9 cellular contexts compared by ENCODE assay signal in the genomic region with DNA sequence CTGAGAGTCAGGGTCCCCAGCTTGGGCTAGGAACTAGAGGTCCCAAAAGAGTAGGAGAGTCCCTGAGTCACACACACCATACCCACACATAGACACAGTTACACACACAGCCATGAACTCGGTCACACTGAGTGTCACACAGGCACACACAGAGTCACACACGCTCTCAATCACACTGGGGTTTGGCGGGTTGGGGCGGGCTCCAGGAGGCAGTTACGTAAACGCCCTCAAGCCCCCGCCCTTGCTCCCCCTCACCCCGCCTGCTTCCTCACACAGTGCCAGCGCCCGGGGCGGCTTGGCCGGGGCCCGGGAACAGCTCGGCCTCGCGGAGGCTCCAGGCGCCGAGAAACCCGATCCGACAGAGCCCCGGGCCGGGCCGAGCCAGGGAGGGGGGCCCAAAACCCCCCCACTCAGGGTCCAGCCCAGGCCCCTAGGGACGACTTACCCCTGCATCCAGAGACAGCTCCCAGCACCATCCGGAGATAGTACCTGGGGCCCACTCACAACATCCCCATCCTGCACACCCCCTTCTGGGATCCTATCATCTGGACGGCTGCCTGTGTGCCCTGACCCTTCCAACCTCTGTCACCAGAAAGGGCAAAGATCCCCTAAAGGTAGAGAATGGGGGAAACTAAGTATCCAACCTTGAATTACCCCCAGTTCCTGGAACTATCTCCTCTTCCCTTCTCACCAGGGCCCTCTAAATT. TPM values are rescaled to one million over a fixed set of nuclear protein-coding genes. Genes with fewer than 3 reads are reported as not detected.
A peak's percentile ranks its signal among the peaks of the same experiment; 100 is the strongest.
DNase-seq lines count a peak whose midpoint lies in the region; TF ChIP-seq lines count a peak whose summit lies in the region.
"Had no signal": no experiment of that assay in that cellular context is flagged by ENCODE, and none has a peak within 500 bp of the region (broad histone marks: within the 10 kb centered on the region; RNA-seq: fewer than 3 reads in every experiment).

No MANE protein-coding gene starts in this region.

- peaks cover 23% of the 10 kb centered on the region for H3K27me3 Mint-ChIP-seq in brain

- no peak for TF ChIP-seq CTCF in brain (conservative IDR thresholded peaks at IDR 0.05)

- H3K4me1 Mint-ChIP-seq in brain = peaks cover 43% of the 10 kb centered on the region

- peak overlapping the region; percentile 9 for H3K27ac ChIP-seq in substantia nigra (ENCODE audit: low read depth, low read length, poor library complexity, severe bottlenecking)

- no peaks in the 10 kb centered on the region for H3K36me3 Mint-ChIP-seq in brain

- H3K4me3 Mint-ChIP-seq in brain = peak overlapping the region in 4 of 5 experiments; percentile 18 to 64 (median 43)

- H3K27ac Mint-ChIP-seq in brain = peak overlapping the region; percentile 0 to 25 (median 16)

- peaks cover 0 to 8% (median 0%) of the 10 kb centered on the region in 5 experiments for H3K9me3 Mint-ChIP-seq in brain

- DNase-seq in NCI-H82 (lab: John Stamatoyannopoulos, UW) (peak; percentile 53), NCI-H82 treated with DMSO at 0.1 percent for 48 hours (lab: John Stamatoyannopoulos, UW; ENCODE audit: unreplicated experiment) (no peak), islet precursor cell (peak; percentile 76), substantia nigra (lab: John Stamatoyannopoulos, UW) (peak in 38 of 49 donors; percentile 16 to 84 (median 56)), NCI-H187 (lab: John Stamatoyannopoulos, UW) (no peak), NCI-H1930 (lab: John Stamatoyannopoulos, UW) (no peak), RPMI8226 (no peak)

RNA-seq across cellular contexts. Expression of a gene that starts 3.5 kb away (rescaled TPM):
- polyA plus RNA-seq in brain (ENCODE audit: insufficient read depth, low read depth, low replicate concordance) = 92.8 TPM

RNA-seq across cellular contexts. Expression of a gene that starts 18.8 kb away (rescaled TPM):
- 30.9 TPM for polyA plus RNA-seq in brain (ENCODE audit: insufficient read depth, low read depth, low replicate concordance)

RNA-seq across cellular contexts. Expression of a gene that starts 27.2 kb away (rescaled TPM):
- polyA plus RNA-seq in brain (ENCODE audit: insufficient read depth, low read depth, low replicate concordance) = 314 TPM

RNA-seq across cellular contexts. Expression of a gene that starts 35.8 kb away (rescaled TPM):
- not detected for polyA plus RNA-seq in brain (ENCODE audit: insufficient read depth, low read depth, low replicate concordance)
- polyA plus RNA-seq: BJ had no signal

RNA-seq across cellular contexts. Expression of a gene that starts 44.5 kb away (rescaled TPM):
- polyA plus RNA-seq in brain (ENCODE audit: insufficient read depth, low read depth, low replicate concordance) = 81.1 TPM

Comparison
In these comparisons a context has a peak if more than half of its experiments do, and no peak if none do; other contexts are left out.
1. DNase-seq: peak in NCI-H82 (single experiment), islet precursor cell (single experiment) and substantia nigra (38 of 49); none in NCI-H82 treated with DMSO at 0.1 percent for 48 hours (single experiment), NCI-H187 (0 of 2), NCI-H1930 (0 of 2) and RPMI8226 (single experiment).